ENCODE assay signal across 25 cellular contexts in genomic region chr4:63784822-63785221, GRCh38.
DNase-seq lines count a peak whose midpoint lies in the region; ATAC-seq, FAIRE-seq and TF ChIP-seq lines count a peak whose summit lies in the region.
"Had no signal": no experiment of that assay in that cellular context is flagged by ENCODE, and none has a peak within 500 bp of the region (broad histone marks: within the 10 kb centered on the region; RNA-seq: fewer than 3 reads in every experiment).

No MANE protein-coding gene starts in this region.

- no peak overlapping the region for H4K5ac ChIP-seq in IMR-90 (ENCODE audit: low read depth, low read length)

- H3K27me3 ChIP-seq in IMR-90 (ENCODE audit: control insufficient read depth, insufficient read depth, low read length): no peaks in the 10 kb centered on the region
- H3K27me3 ChIP-seq in K562 (ENCODE audit: control insufficient read depth in 2 of 2, insufficient read depth in 2 of 2, low read length in 2 of 2): no peaks in the 10 kb centered on the region
- no peaks in the 10 kb centered on the region for H3K27me3 ChIP-seq in left ventricle myocardium inferior (ENCODE audit: low read depth)
- H3K27me3 ChIP-seq: BE2C, BLaER1 had no signal

- H3K36me3 ChIP-seq in IMR-90 (ENCODE audit: control insufficient read depth, insufficient read depth, low read length) (no peaks in the 10 kb centered on the region), K562 (ENCODE audit: control insufficient read depth, insufficient read depth, low read length) (no peaks in the 10 kb centered on the region), left ventricle myocardium inferior (no peaks in the 10 kb centered on the region)
- H3K36me3 ChIP-seq: BE2C, BLaER1 had no signal

- TF ChIP-seq CTCF in A549 (IDR thresholded peaks at IDR 0.05) (no peak), IMR-90 (conservative IDR thresholded peaks at IDR 0.05; ENCODE audit: low read depth, low read length) (no peak), K562 (IDR thresholded peaks at IDR 0.05 in 2 of 3, conservative IDR thresholded peaks at IDR 0.05 in 1 of 3; ENCODE audit: insufficient read depth in 2 of 3, low read depth in 1 of 3, low read length in 3 of 3) (no peak), left ventricle myocardium inferior (IDR thresholded peaks at IDR 0.05; ENCODE audit: borderline replicate concordance) (no peak)

- no peaks in the 10 kb centered on the region for H3K4me1 ChIP-seq in A549
- H3K4me1 ChIP-seq in IMR-90 (ENCODE audit: control insufficient read depth, insufficient read depth, low read length): no peaks in the 10 kb centered on the region
- H3K4me1 ChIP-seq in K562 (replicated peaks in 1 of 2; ENCODE audit: control insufficient read depth in 2 of 2, insufficient read depth in 2 of 2, low read length in 2 of 2): no peaks in the 10 kb centered on the region
- H3K4me1 ChIP-seq in left ventricle myocardium inferior: no peaks in the 10 kb centered on the region
- H3K4me1 ChIP-seq: BE2C, BLaER1 had no signal

- H3K79me1 ChIP-seq in IMR-90 (ENCODE audit: low read depth in 1 of 2, low read length in 2 of 2): no peaks in the 10 kb centered on the region

- ATAC-seq in A549 (no peak), IMR-90 (ENCODE audit: low read depth) (no peak), K562 (no peak), GM18502 (IDR thresholded peaks at IDR 0.05; ENCODE audit: poor library complexity, unreplicated experiment) (no peak)

- TF ChIP-seq POLR2A in A549 (IDR thresholded peaks at IDR 0.05; ENCODE audit: low read length) (no peak), IMR-90 (IDR thresholded peaks at IDR 0.05; ENCODE audit: low read depth, low read length) (no peak), K562 (conservative IDR thresholded peaks at IDR 0.05) (no peak)

- no peak overlapping the region for H3K9ac ChIP-seq in IMR-90 (ENCODE audit: low read depth, low read length)
- no peak overlapping the region for H3K9ac ChIP-seq in K562 (ENCODE audit: insufficient read depth in 1 of 2, low read depth in 2 of 2, low read length in 2 of 2)
- H3K9ac ChIP-seq: BLaER1 had no signal

- no peak overlapping the region for H2AFZ ChIP-seq in IMR-90 (replicated peaks; ENCODE audit: low read length, poor library complexity)
- no peak overlapping the region for H2AFZ ChIP-seq in K562 (ENCODE audit: low read depth, low read length)

- no peak overlapping the region for H2AK5ac ChIP-seq in IMR-90 (ENCODE audit: low read depth, low read length)

- H2BK20ac ChIP-seq in IMR-90 (ENCODE audit: low read depth, low read length): no peak overlapping the region

- DNase-seq in A549 (ENCODE audit: low read depth in 1 of 2, low spot score in 1 of 2): no peak
- DNase-seq in IMR-90: no peak
- no peak for DNase-seq in K562 (ENCODE audit: extremely low read depth in 1 of 4, low spot score in 3 of 4)
- no peak for DNase-seq in left ventricle myocardium inferior
- DNase-seq in epidermal melanocyte (ENCODE audit: insufficient read length, low spot score): no peak
- DNase-seq: 8988T; ACHN; BE2C; C1 segment of cervical spinal cord; CD4-positive, alpha-beta memory T cell; CD4-positive, CD25-positive, alpha-beta regulatory T cell; CD8-positive, alpha-beta memory T cell; COR-L47; DMS 273 treated with DMSO at 0.1 percent for 48 hours; DMS153; DMS53; DMS79; DND-41; EL; GF-D8 had no signal

- H3K4me2 ChIP-seq in A549 (no peak overlapping the region), IMR-90 (ENCODE audit: low read depth, low read length) (no peak overlapping the region), K562 (ENCODE audit: insufficient read depth, low read length) (no peak overlapping the region)
- H3K4me2 ChIP-seq: BLaER1 had no signal

- H3K23ac ChIP-seq in IMR-90 (ENCODE audit: low read depth, low read length): no peak overlapping the region

- no peak overlapping the region for H4K91ac ChIP-seq in IMR-90 (ENCODE audit: insufficient read depth, low read depth, low read length)

- H2BK5ac ChIP-seq in IMR-90 (ENCODE audit: low read depth, low read length, poor library complexity, severe bottlenecking): no peak overlapping the region

- H3K79me2 ChIP-seq in K562 (ENCODE audit: control insufficient read depth, insufficient read depth, low read length): no peaks in the 10 kb centered on the region

- no peak overlapping the region for H3K56ac ChIP-seq in IMR-90 (ENCODE audit: extremely low read depth, insufficient read depth, low read length)

- no peak overlapping the region for H3K4ac ChIP-seq in IMR-90 (ENCODE audit: low read depth, low read length)

- dilution Hi-C loops in IMR-90 (cut with HindIII; ENCODE audit: low sequenced_read_pairs, unreplicated experiment): no loop called here

- H3K18ac ChIP-seq in IMR-90 (ENCODE audit: low read depth, low read length): no peak overlapping the region

- no peak overlapping the region for H3K14ac ChIP-seq in IMR-90 (replicated peaks; ENCODE audit: low read depth, low read length)

- H3K27ac ChIP-seq in A549 (no peak overlapping the region), IMR-90 (ENCODE audit: insufficient read depth, low read length) (no peak overlapping the region), K562 (ENCODE audit: extremely low read depth, low read depth, low read length) (no peak overlapping the region), left ventricle myocardium inferior (replicated peaks) (no peak overlapping the region)
- H3K27ac ChIP-seq: BLaER1 had no signal

- POLR2A ChIA-PET in A549 (lab: Yijun Ruan, JAX): no interaction called here
- POLR2A ChIA-PET in IMR-90 (lab: Charles Lee; ENCODE audit: unreplicated experiment): no interaction called here
- POLR2A ChIA-PET in K562 (lab: Yijun Ruan, JAX): no interaction called here

- intact Hi-C loops in IMR-90 (cut with micrococcal nuclease): no loop called here
- intact Hi-C loops in K562 (cut with micrococcal nuclease): no loop called here
- intact Hi-C loops in left ventricle myocardium inferior (cut with micrococcal nuclease): no loop called here

- no peak overlapping the region for H2BK120ac ChIP-seq in IMR-90 (ENCODE audit: low read depth, low read length)

- H3K4me3 ChIP-seq in A549 (no peak overlapping the region), IMR-90 (ENCODE audit: insufficient read depth, low read depth, low read length) (no peak overlapping the region), K562 (no peak overlapping the region), left ventricle myocardium inferior (no peak overlapping the region)
- H3K4me3 ChIP-seq: BLaER1 had no signal

- TF ChIP-seq RAD21 in A549 (conservative IDR thresholded peaks at IDR 0.05 in 1 of 2, IDR thresholded peaks at IDR 0.05 in 1 of 2) (no peak), IMR-90 (IDR thresholded peaks at IDR 0.05; ENCODE audit: low read length) (no peak), K562 (CRISPR knock-in tag; conservative IDR thresholded peaks at IDR 0.05 in 1 of 2, IDR thresholded peaks at IDR 0.05 in 1 of 2) (no peak)

- FAIRE-seq in A204.1 (lab: Jason Lieb, UNC) (peak; percentile 21), A549 (lab: Jason Lieb, UNC) (no peak), K562 (lab: Jason Lieb, UNC) (no peak)
- FAIRE-seq: GM12891, GM18507 had no signal

- no peaks in the 10 kb centered on the region for H3K9me3 ChIP-seq in A549
- 0 out of 2 replicates have a peak, but pooled peaks cover 2% of the 10 kb centered on the region for H3K9me3 ChIP-seq in IMR-90 (ENCODE audit: control insufficient read depth, insufficient read depth, low read length)
- no peaks in the 10 kb centered on the region; the same call in none of the 2 replicates for H3K9me3 ChIP-seq in K562 (replicated peaks; ENCODE audit: control insufficient read depth, insufficient read depth, low read depth, low read length)
- peaks cover 17% of the 10 kb centered on the region for H3K9me3 ChIP-seq in left ventricle myocardium inferior (replicated peaks)
- H3K9me3 ChIP-seq: BE2C, BLaER1 had no signal

- no peak for TF ChIP-seq EP300 in A549 (IDR thresholded peaks at IDR 0.05)
- no peak for TF ChIP-seq EP300 in K562 (IDR thresholded peaks at IDR 0.05; ENCODE audit: low read length)

- 3% methylated on average over 1 of the region's 1 CpG for WGBS in A549 (ENCODE audit: missing lambda C conversion rate)
- no CpG with 5 or more reads among the region's 1 CpG for WGBS in IMR-90 (ENCODE audit: extremely low coverage in 2 of 2, insufficient read length in 1 of 2), 2 experiments
- WGBS in K562 (ENCODE audit: insufficient coverage, low coverage, missing lambda C conversion rate): 6% methylated on average over 1 of the region's 1 CpG

- H4K20me1 ChIP-seq in IMR-90 (ENCODE audit: insufficient read depth, low read length): no peaks in the 10 kb centered on the region
- H4K20me1 ChIP-seq in K562 (replicated peaks; ENCODE audit: control insufficient read depth, insufficient read depth, low read length): no peaks in the 10 kb centered on the region
- H4K20me1 ChIP-seq: BLaER1 had no signal

- CTCF ChIA-PET in A549 (lab: Yijun Ruan, JAX): no interaction called here
- CTCF ChIA-PET in IMR-90 (lab: Yijun Ruan, JAX): no interaction called here
- CTCF ChIA-PET in K562 (lab: Yijun Ruan, JAX; ENCODE audit: low intra/inter-chr PET ratio): no interaction called here

- in situ Hi-C loops in IMR-90 (cut with MboI; ENCODE audit: low sequenced_read_pairs): no loop called here
- in situ Hi-C loops in K562 (cut with MboI): loop anchor here (25.0 kb wide), 1 partner anchor 523 kb away; no protein-coding TSS in a partner anchor

- H4K8ac ChIP-seq in IMR-90 (ENCODE audit: low read depth in 2 of 2, low read length in 2 of 2): no peak overlapping the region

- H2AK9ac ChIP-seq in IMR-90 (replicated peaks; ENCODE audit: low read depth, low read length, poor library complexity): no peak overlapping the region

- H3K9me1 ChIP-seq in IMR-90 (ENCODE audit: insufficient read depth, low read length) (no peaks in the 10 kb centered on the region), K562 (ENCODE audit: control insufficient read depth, insufficient read depth, low read length) (no peaks in the 10 kb centered on the region)

- BruUV-seq in IMR-90 (replicated peaks; lab: Mats Ljungman, UMichigan) (no TSS peak), K562 (replicated peaks; lab: Mats Ljungman, UMichigan) (no TSS peak)

- H2BK15ac ChIP-seq in IMR-90 (ENCODE audit: low read depth, low read length): no peak overlapping the region

TF ChIP-seq in A549, 52 proteins besides CTCF, POLR2A, EP300 and RAD21 (continues in another document):
- TF ChIP-seq HOXA7 (CRISPR knock-in tag; IDR thresholded peaks at IDR 0.05) (no peak), FOSL2 (IDR thresholded peaks at IDR 0.05) (no peak), FOSL2 (CRISPR knock-in tag; IDR thresholded peaks at IDR 0.05) (no peak)

TF ChIP-seq in IMR-90, 13 proteins besides CTCF, POLR2A, EP300 and RAD21:
- TF ChIP-seq MAFK (IDR thresholded peaks at IDR 0.05; ENCODE audit: low read depth, low read length) (peak; percentile 44), BHLHE40 (IDR thresholded peaks at IDR 0.05; ENCODE audit: low read depth, low read length) (no peak)

TF ChIP-seq in K562, 482 proteins besides CTCF, POLR2A, EP300 and RAD21 (continues in another document):
- TF ChIP-seq ZNF408 (CRISPR knock-in tag; IDR thresholded peaks at IDR 0.05; ENCODE audit: low read depth): no peak
- TF ChIP-seq ZNF316 (IDR thresholded peaks at IDR 0.05): peak; percentile 59; the same call in 1 of the 2 replicates
- 0 out of 2 replicates have a peak, but pooled peaks have one; percentile 12 for TF ChIP-seq MAFF (IDR thresholded peaks at IDR 0.05; ENCODE audit: low read length)
- no peak for TF ChIP-seq ZKSCAN8 (CRISPR knock-in tag; IDR thresholded peaks at IDR 0.05)
- TF ChIP-seq PHB (CRISPR knock-in tag; IDR thresholded peaks at IDR 0.05): no peak
- no peak for TF ChIP-seq KAT2B (IDR thresholded peaks at IDR 0.05; ENCODE audit: low read depth, low read length)
